In the genomic region with DNA sequence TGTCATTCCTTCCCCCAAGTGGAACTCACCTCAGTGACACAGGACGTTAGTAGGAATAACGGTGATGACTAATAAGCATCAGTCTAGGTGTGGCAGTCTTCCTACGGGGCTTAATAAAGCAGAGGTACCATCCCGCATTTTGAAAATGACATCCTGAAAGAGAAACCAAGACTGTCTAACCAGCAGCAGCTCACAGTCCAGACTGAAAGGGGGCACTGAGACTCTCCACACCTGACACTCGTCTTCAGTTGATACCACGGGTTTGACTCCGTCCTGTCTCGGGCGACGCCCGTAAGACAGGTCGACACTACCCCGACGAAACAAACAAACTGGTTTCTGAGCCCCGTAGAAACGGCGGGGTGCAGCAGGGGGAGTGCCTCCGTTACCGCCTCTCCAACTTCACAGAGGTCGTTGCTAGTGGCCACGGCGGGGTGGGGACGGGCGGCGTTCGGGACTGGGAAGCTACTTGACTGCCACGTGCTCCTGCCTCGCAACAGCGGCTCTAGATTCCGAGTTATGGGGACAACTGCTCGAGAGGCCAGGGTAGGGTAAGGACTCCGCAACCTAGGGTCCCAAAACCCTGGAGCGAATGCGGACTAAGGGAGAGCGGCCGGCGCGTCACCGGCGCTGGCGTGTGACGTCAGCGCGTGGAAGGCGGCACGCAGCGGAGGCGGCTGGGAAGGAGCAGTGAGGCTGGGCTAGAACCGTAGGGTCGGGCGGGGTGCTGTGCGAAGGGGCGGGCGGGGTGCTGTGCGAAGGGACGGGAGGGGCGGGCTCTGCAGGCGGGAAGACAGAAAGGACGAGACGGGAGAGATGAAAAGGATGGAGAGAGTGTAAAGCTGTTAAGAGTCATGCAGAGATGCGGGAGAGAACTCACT, we compare ENCODE assay signal across 1 cellular context.
TF ChIP-seq lines count a peak whose summit lies in the region.

A gene with protein sequence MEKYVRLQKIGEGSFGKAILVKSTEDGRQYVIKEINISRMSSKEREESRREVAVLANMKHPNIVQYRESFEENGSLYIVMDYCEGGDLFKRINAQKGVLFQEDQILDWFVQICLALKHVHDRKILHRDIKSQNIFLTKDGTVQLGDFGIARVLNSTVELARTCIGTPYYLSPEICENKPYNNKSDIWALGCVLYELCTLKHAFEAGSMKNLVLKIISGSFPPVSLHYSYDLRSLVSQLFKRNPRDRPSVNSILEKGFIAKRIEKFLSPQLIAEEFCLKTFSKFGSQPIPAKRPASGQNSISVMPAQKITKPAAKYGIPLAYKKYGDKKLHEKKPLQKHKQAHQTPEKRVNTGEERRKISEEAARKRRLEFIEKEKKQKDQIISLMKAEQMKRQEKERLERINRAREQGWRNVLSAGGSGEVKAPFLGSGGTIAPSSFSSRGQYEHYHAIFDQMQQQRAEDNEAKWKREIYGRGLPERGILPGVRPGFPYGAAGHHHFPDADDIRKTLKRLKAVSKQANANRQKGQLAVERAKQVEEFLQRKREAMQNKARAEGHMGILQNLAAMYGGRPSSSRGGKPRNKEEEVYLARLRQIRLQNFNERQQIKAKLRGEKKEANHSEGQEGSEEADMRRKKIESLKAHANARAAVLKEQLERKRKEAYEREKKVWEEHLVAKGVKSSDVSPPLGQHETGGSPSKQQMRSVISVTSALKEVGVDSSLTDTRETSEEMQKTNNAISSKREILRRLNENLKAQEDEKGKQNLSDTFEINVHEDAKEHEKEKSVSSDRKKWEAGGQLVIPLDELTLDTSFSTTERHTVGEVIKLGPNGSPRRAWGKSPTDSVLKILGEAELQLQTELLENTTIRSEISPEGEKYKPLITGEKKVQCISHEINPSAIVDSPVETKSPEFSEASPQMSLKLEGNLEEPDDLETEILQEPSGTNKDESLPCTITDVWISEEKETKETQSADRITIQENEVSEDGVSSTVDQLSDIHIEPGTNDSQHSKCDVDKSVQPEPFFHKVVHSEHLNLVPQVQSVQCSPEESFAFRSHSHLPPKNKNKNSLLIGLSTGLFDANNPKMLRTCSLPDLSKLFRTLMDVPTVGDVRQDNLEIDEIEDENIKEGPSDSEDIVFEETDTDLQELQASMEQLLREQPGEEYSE (N-terminal part only) (minus strand): TSS at position 593 of the 878 bp plus-strand sequence. CDS start 9,953 bp downstream, outside the sequence.

TF ChIP-seq in K562, 482 proteins besides CTCF, POLR2A, EP300 and RAD21 (continued from another document and continues in another):
- TF ChIP-seq, protein P1, sequence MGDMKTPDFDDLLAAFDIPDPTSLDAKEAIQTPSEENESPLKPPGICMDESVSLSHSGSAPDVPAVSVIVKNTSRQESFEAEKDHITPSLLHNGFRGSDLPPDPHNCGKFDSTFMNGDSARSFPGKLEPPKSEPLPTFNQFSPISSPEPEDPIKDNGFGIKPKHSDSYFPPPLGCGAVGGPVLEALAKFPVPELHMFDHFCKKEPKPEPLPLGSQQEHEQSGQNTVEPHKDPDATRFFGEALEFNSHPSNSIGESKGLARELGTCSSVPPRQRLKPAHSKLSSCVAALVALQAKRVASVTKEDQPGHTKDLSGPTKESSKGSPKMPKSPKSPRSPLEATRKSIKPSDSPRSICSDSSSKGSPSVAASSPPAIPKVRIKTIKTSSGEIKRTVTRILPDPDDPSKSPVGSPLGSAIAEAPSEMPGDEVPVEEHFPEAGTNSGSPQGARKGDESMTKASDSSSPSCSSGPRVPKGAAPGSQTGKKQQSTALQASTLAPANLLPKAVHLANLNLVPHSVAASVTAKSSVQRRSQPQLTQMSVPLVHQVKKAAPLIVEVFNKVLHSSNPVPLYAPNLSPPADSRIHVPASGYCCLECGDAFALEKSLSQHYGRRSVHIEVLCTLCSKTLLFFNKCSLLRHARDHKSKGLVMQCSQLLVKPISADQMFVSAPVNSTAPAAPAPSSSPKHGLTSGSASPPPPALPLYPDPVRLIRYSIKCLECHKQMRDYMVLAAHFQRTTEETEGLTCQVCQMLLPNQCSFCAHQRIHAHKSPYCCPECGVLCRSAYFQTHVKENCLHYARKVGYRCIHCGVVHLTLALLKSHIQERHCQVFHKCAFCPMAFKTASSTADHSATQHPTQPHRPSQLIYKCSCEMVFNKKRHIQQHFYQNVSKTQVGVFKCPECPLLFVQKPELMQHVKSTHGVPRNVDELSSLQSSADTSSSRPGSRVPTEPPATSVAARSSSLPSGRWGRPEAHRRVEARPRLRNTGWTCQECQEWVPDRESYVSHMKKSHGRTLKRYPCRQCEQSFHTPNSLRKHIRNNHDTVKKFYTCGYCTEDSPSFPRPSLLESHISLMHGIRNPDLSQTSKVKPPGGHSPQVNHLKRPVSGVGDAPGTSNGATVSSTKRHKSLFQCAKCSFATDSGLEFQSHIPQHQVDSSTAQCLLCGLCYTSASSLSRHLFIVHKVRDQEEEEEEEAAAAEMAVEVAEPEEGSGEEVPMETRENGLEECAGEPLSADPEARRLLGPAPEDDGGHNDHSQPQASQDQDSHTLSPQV (IDR thresholded peaks at IDR 0.05), result 0 out of 2 replicates have a peak, but pooled peaks have one; percentile 16
- 0 out of 4 replicates have a peak, but pooled peaks of 1 of the 2 experiments have one; percentile 34 for TF ChIP-seq CSDE1 (IDR thresholded peaks at IDR 0.05)
- no peak for TF ChIP-seq CEBPB (tag; IDR thresholded peaks at IDR 0.05)
- TF ChIP-seq NBN (IDR thresholded peaks at IDR 0.05; ENCODE audit: low read depth), result peak; percentile 75
- TF ChIP-seq BHLHE40 (IDR thresholded peaks at IDR 0.05; ENCODE audit: low read length), result peak; percentile 44
- TF ChIP-seq ZNF12 (CRISPR knock-in tag; IDR thresholded peaks at IDR 0.05), result 0 out of 2 replicates have a peak, but pooled peaks have one; percentile 57
- peak; percentile 99 for TF ChIP-seq CREM (IDR thresholded peaks at IDR 0.05; ENCODE audit: low read depth)
- TF ChIP-seq, protein P2, sequence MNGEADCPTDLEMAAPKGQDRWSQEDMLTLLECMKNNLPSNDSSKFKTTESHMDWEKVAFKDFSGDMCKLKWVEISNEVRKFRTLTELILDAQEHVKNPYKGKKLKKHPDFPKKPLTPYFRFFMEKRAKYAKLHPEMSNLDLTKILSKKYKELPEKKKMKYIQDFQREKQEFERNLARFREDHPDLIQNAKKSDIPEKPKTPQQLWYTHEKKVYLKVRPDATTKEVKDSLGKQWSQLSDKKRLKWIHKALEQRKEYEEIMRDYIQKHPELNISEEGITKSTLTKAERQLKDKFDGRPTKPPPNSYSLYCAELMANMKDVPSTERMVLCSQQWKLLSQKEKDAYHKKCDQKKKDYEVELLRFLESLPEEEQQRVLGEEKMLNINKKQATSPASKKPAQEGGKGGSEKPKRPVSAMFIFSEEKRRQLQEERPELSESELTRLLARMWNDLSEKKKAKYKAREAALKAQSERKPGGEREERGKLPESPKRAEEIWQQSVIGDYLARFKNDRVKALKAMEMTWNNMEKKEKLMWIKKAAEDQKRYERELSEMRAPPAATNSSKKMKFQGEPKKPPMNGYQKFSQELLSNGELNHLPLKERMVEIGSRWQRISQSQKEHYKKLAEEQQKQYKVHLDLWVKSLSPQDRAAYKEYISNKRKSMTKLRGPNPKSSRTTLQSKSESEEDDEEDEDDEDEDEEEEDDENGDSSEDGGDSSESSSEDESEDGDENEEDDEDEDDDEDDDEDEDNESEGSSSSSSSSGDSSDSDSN (IDR thresholded peaks at IDR 0.05; ENCODE audit: borderline replicate concordance in 1 of 2, low read depth in 2 of 2, low read length in 2 of 2), result 0 out of 4 replicates have a peak, but pooled peaks have one; percentile 32 to 48
- peak; percentile 96 for TF ChIP-seq PHF8 (IDR thresholded peaks at IDR 0.05; ENCODE audit: borderline replicate concordance, low read length)
- peak; percentile 94 for TF ChIP-seq FOXK1 (CRISPR knock-in tag; IDR thresholded peaks at IDR 0.05; ENCODE audit: borderline replicate concordance)
- no peak for TF ChIP-seq ZNF174 (CRISPR knock-in tag; IDR thresholded peaks at IDR 0.05)
- no peak for TF ChIP-seq CBX8 (IDR thresholded peaks at IDR 0.05; ENCODE audit: borderline replicate concordance, extremely low read depth, low read depth, low read length, poor library complexity, severe bottlenecking)
- TF ChIP-seq, protein P3, sequence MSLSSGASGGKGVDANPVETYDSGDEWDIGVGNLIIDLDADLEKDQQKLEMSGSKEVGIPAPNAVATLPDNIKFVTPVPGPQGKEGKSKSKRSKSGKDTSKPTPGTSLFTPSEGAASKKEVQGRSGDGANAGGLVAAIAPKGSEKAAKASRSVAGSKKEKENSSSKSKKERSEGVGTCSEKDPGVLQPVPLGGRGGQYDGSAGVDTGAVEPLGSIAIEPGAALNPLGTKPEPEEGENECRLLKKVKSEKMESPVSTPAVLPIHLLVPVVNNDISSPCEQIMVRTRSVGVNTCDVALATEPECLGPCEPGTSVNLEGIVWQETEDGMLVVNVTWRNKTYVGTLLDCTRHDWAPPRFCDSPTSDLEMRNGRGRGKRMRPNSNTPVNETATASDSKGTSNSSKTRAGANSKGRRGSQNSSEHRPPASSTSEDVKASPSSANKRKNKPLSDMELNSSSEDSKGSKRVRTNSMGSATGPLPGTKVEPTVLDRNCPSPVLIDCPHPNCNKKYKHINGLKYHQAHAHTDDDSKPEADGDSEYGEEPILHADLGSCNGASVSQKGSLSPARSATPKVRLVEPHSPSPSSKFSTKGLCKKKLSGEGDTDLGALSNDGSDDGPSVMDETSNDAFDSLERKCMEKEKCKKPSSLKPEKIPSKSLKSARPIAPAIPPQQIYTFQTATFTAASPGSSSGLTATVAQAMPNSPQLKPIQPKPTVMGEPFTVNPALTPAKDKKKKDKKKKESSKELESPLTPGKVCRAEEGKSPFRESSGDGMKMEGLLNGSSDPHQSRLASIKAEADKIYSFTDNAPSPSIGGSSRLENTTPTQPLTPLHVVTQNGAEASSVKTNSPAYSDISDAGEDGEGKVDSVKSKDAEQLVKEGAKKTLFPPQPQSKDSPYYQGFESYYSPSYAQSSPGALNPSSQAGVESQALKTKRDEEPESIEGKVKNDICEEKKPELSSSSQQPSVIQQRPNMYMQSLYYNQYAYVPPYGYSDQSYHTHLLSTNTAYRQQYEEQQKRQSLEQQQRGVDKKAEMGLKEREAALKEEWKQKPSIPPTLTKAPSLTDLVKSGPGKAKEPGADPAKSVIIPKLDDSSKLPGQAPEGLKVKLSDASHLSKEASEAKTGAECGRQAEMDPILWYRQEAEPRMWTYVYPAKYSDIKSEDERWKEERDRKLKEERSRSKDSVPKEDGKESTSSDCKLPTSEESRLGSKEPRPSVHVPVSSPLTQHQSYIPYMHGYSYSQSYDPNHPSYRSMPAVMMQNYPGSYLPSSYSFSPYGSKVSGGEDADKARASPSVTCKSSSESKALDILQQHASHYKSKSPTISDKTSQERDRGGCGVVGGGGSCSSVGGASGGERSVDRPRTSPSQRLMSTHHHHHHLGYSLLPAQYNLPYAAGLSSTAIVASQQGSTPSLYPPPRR (CRISPR knock-in tag; IDR thresholded peaks at IDR 0.05; ENCODE audit: borderline replicate concordance), result no peak
- TF ChIP-seq CCNT2 (IDR thresholded peaks at IDR 0.05; ENCODE audit: borderline replicate concordance, extremely low read depth, insufficient read length, low read depth, low read length), result peak; percentile 45
- no peak for TF ChIP-seq FOXA3 (CRISPR knock-in tag; conservative IDR thresholded peaks at IDR 0.05 in 1 of 2, IDR thresholded peaks at IDR 0.05 in 1 of 2)
- TF ChIP-seq SMARCE1 (IDR thresholded peaks at IDR 0.05), result peak; percentile 50; the same call in 1 of the 2 replicates
- TF ChIP-seq, protein P4, sequence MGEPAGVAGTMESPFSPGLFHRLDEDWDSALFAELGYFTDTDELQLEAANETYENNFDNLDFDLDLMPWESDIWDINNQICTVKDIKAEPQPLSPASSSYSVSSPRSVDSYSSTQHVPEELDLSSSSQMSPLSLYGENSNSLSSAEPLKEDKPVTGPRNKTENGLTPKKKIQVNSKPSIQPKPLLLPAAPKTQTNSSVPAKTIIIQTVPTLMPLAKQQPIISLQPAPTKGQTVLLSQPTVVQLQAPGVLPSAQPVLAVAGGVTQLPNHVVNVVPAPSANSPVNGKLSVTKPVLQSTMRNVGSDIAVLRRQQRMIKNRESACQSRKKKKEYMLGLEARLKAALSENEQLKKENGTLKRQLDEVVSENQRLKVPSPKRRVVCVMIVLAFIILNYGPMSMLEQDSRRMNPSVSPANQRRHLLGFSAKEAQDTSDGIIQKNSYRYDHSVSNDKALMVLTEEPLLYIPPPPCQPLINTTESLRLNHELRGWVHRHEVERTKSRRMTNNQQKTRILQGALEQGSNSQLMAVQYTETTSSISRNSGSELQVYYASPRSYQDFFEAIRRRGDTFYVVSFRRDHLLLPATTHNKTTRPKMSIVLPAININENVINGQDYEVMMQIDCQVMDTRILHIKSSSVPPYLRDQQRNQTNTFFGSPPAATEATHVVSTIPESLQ (CRISPR knock-in tag; IDR thresholded peaks at IDR 0.05), result no peak
- TF ChIP-seq HDAC6 (IDR thresholded peaks at IDR 0.05; ENCODE audit: low read depth, low read length), result no peak
- TF ChIP-seq, protein P5, sequence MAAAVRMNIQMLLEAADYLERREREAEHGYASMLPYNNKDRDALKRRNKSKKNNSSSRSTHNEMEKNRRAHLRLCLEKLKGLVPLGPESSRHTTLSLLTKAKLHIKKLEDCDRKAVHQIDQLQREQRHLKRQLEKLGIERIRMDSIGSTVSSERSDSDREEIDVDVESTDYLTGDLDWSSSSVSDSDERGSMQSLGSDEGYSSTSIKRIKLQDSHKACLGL (CRISPR knock-in tag; IDR thresholded peaks at IDR 0.05; ENCODE audit: borderline replicate concordance, poor library complexity, severe bottlenecking), result peak; percentile 11
- peak; percentile 92 for TF ChIP-seq POLR2G (IDR thresholded peaks at IDR 0.05; ENCODE audit: low read depth, low read length)
- peak; percentile 91 for TF ChIP-seq RBFOX2 (IDR thresholded peaks at IDR 0.05; ENCODE audit: low read depth, low read length)
- TF ChIP-seq BMI1 (IDR thresholded peaks at IDR 0.05; ENCODE audit: low read length), result no peak
- no peak for TF ChIP-seq TAF15 (IDR thresholded peaks at IDR 0.05; ENCODE audit: low read depth, low read length)
- TF ChIP-seq ZNF766 (CRISPR knock-in tag; conservative IDR thresholded peaks at IDR 0.05), result no peak
- TF ChIP-seq KHSRP (IDR thresholded peaks at IDR 0.05), result peak; percentile 85
- no peak for TF ChIP-seq EWSR1 (IDR thresholded peaks at IDR 0.05; ENCODE audit: borderline replicate concordance, low read depth, partially characterized antibody)
- TF ChIP-seq NR2C2 (CRISPR knock-in tag; IDR thresholded peaks at IDR 0.05), result 0 out of 2 replicates have a peak, but pooled peaks have one; percentile 28
- TF ChIP-seq NR2C2 (tag; IDR thresholded peaks at IDR 0.05), result peak; percentile 62
- peak; percentile 75; the same call in 1 of the 2 replicates for TF ChIP-seq TRIM28 (IDR thresholded peaks at IDR 0.05)
- peak; percentile 46 for TF ChIP-seq SP1 (CRISPR knock-in tag; IDR thresholded peaks at IDR 0.05)
- TF ChIP-seq, protein P6, sequence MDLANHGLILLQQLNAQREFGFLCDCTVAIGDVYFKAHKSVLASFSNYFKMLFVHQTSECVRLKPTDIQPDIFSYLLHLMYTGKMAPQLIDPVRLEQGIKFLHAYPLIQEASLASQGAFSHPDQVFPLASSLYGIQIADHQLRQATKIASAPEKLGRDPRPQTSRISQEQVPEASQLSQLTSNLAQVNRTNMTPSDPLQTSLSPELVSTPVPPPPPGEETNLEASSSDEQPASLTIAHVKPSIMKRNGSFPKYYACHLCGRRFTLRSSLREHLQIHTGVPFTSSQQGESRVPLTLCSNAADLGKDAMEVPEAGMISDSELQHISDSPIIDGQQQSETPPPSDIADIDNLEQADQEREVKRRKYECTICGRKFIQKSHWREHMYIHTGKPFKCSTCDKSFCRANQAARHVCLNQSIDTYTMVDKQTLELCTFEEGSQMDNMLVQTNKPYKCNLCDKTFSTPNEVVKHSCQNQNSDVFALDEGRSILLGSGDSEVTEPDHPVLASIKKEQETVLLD (IDR thresholded peaks at IDR 0.05), result peak; percentile 91; the same call in 1 of the 2 replicates
- TF ChIP-seq EP400 (IDR thresholded peaks at IDR 0.05), result peak; percentile 88
- no peak for TF ChIP-seq PHB2 (IDR thresholded peaks at IDR 0.05; ENCODE audit: low read depth)
- TF ChIP-seq ARID1B (IDR thresholded peaks at IDR 0.05), result peak; percentile 37; the same call in 1 of the 2 replicates
